2 cellular contexts compared by ENCODE assay signal in the genomic region with DNA sequence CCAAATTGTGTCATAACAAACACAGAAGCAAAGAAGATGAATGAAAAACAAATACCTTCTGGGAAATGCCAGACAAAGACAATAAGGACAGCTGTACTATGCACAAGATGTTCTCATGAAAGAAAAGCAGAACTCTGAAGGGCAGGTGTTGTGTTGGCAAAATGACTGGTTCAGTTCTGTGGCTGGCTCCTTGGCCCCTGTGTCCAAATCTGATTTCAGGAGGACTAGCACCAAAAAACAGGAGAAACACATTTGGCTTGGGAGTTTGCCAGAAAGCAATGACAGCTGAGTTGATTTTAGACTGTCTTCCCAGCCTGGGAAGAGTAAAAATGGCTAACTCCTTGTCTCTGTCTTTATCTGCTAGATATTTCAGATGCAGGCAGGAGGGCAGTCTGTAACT.
TF ChIP-seq lines count a peak whose summit lies in the region.

No MANE protein-coding gene starts in this region.

TF ChIP-seq in SK-N-SH, 30 proteins besides CTCF, POLR2A, EP300 and RAD21 (continued from another document):
- TF ChIP-seq, protein P1, sequence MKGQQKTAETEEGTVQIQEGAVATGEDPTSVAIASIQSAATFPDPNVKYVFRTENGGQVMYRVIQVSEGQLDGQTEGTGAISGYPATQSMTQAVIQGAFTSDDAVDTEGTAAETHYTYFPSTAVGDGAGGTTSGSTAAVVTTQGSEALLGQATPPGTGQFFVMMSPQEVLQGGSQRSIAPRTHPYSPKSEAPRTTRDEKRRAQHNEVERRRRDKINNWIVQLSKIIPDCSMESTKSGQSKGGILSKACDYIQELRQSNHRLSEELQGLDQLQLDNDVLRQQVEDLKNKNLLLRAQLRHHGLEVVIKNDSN (IDR thresholded peaks at IDR 0.05; ENCODE audit: borderline replicate concordance, low read depth): no peak
- TF ChIP-seq SIN3A (IDR thresholded peaks at IDR 0.05; ENCODE audit: borderline replicate concordance, low read depth, low read length): no peak
- no peak for TF ChIP-seq POLR2AphosphoS5 (IDR thresholded peaks at IDR 0.05; ENCODE audit: low read depth, low read length)

TF ChIP-seq in SK-N-SH treated with all-trans-retinoic acid at 6 μM for 48 hours, 23 proteins besides CTCF, POLR2A, EP300 and RAD21:
- TF ChIP-seq, protein P2, sequence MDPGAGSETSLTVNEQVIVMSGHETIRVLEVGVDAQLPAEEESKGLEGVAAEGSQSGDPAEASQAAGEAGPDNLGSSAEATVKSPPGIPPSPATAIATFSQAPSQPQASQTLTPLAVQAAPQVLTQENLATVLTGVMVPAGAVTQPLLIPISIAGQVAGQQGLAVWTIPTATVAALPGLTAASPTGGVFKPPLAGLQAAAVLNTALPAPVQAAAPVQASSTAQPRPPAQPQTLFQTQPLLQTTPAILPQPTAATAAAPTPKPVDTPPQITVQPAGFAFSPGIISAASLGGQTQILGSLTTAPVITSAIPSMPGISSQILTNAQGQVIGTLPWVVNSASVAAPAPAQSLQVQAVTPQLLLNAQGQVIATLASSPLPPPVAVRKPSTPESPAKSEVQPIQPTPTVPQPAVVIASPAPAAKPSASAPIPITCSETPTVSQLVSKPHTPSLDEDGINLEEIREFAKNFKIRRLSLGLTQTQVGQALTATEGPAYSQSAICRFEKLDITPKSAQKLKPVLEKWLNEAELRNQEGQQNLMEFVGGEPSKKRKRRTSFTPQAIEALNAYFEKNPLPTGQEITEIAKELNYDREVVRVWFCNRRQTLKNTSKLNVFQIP (CRISPR knock-in tag; IDR thresholded peaks at IDR 0.05; ENCODE audit: borderline replicate concordance, low read depth): no peak
- no peak for TF ChIP-seq TCF4 (CRISPR knock-in tag; IDR thresholded peaks at IDR 0.05; ENCODE audit: borderline replicate concordance)
- TF ChIP-seq ZFP30 (CRISPR knock-in tag; IDR thresholded peaks at IDR 0.05): no peak
- TF ChIP-seq ZNF70 (CRISPR knock-in tag; IDR thresholded peaks at IDR 0.05): no peak
- TF ChIP-seq, protein P3, sequence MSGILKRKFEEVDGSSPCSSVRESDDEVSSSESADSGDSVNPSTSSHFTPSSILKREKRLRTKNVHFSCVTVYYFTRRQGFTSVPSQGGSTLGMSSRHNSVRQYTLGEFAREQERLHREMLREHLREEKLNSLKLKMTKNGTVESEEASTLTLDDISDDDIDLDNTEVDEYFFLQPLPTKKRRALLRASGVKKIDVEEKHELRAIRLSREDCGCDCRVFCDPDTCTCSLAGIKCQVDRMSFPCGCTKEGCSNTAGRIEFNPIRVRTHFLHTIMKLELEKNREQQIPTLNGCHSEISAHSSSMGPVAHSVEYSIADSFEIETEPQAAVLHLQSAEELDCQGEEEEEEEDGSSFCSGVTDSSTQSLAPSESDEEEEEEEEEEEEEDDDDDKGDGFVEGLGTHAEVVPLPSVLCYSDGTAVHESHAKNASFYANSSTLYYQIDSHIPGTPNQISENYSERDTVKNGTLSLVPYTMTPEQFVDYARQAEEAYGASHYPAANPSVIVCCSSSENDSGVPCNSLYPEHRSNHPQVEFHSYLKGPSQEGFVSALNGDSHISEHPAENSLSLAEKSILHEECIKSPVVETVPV (CRISPR knock-in tag; IDR thresholded peaks at IDR 0.05): no peak
- TF ChIP-seq TOX (CRISPR knock-in tag; IDR thresholded peaks at IDR 0.05; ENCODE audit: borderline replicate concordance): no peak
- no peak for TF ChIP-seq BACH2 (CRISPR knock-in tag; IDR thresholded peaks at IDR 0.05; ENCODE audit: borderline replicate concordance)
- no peak for TF ChIP-seq ISL1 (CRISPR knock-in tag; IDR thresholded peaks at IDR 0.05)
- no peak for TF ChIP-seq ZFP3 (CRISPR knock-in tag; IDR thresholded peaks at IDR 0.05)
- TF ChIP-seq CSDC2 (CRISPR knock-in tag; IDR thresholded peaks at IDR 0.05): no peak
- no peak for TF ChIP-seq GLIS3 (CRISPR knock-in tag; IDR thresholded peaks at IDR 0.05)
- TF ChIP-seq PPARA (CRISPR knock-in tag; IDR thresholded peaks at IDR 0.05; ENCODE audit: borderline replicate concordance): no peak
